Comparison of ENCODE assay signal across 17 cellular contexts in the genomic region with DNA sequence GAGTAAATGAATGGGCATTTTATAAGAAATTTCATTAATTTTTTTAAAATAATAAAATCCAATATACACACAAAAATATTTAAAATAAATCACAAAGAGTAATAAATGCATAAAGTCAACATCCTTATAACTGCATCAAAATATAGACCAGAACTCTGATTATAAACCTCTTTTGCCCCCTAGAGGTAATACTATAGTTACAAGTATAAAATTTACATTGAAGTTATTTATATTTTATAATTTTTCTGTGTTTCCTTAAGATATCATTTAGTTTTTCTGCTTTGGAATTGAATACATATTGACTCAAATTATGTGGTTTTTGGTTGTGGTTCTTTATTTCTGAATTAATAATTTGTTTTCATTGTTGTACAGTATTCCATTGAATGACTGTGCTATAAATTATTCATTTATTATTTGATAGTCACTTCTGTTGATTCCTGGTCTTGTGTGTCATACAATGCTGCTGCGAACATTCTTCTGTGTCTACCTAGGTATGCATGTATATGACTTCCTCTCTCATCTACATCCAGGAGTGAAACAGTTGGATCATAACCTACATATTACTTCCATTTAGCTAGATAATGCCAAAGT.
DNase-seq lines count a peak whose midpoint lies in the region; ATAC-seq and TF ChIP-seq lines count a peak whose summit lies in the region.
"Had no signal": no experiment of that assay in that cellular context is flagged by ENCODE, and none has a peak within 500 bp of the region (broad histone marks: within the 10 kb centered on the region; RNA-seq: fewer than 3 reads in every experiment).

No MANE protein-coding gene starts in this region.

- H3K27ac ChIP-seq in 22Rv1 (no peak overlapping the region), PC-9 (no peak overlapping the region)
- H3K27ac ChIP-seq: brain microvascular endothelial cell had no signal

- no peak overlapping the region for H3K4me3 Mint-ChIP-seq in activated CD4-positive, alpha-beta T cell treated with anti-CD3 and anti-CD28 coated beads, Interleukin-2, amount 10 ng/mL, durations not matched to agents 7 days and 5 days
- H3K4me3 Mint-ChIP-seq: stimulated activated naive CD8-positive, alpha-beta T cell treated with anti-CD3 and anti-CD28 coated beads, Interleukin-15, Interleukin-2, amounts not matched to agents 100 ng/mL and 50 ng/mL, for 24 hours; T-helper 2 cell treated with Interferon-gamma antibody and Interleukin-4, amounts not matched to agents 5 μg/mL and 100 μg/mL, for 36 hours had no signal

- H3K27ac Mint-ChIP-seq in activated CD4-positive, alpha-beta T cell treated with anti-CD3 and anti-CD28 coated beads, Interleukin-2, amount 10 ng/mL, durations not matched to agents 7 days and 5 days: no peak overlapping the region
- H3K27ac Mint-ChIP-seq: stimulated activated naive CD8-positive, alpha-beta T cell treated with anti-CD3 and anti-CD28 coated beads, Interleukin-15, Interleukin-2, amounts not matched to agents 100 ng/mL and 50 ng/mL, for 24 hours; T-helper 2 cell treated with Interferon-gamma antibody and Interleukin-4, amounts not matched to agents 5 μg/mL and 100 μg/mL, for 36 hours had no signal

- BruUV-seq in PC-9 (replicated peaks; lab: Mats Ljungman, UMichigan): no TSS peak

- H3K9me3 ChIP-seq in PC-9 (ENCODE audit: insufficient read depth, low read depth): no peaks in the 10 kb centered on the region

- no peak overlapping the region for H2AFZ ChIP-seq in PC-9

- DNase-seq in DMS114 treated with DMSO at 0.1 percent for 48 hours (lab: John Stamatoyannopoulos, UW; ENCODE audit: unreplicated experiment) (peak; percentile 4), PC-9 (no peak), fibroblast of pulmonary artery (ENCODE audit: low read depth) (no peak), GM19240 (ENCODE audit: insufficient read length, low spot score) (no peak), NCI-H1436 (lab: John Stamatoyannopoulos, UW) (no peak)
- DNase-seq in activated CD4-positive, alpha-beta T cell treated with anti-CD3 and anti-CD28 coated beads, Interleukin-2, amount 10 ng/mL, durations not matched to agents 7 days and 5 days: no peak
- DNase-seq: activated CD4-positive, alpha-beta T cell treated with anti-CD3 and anti-CD28 coated beads for 4 hours; activated naive CD4-positive, alpha-beta T cell treated with anti-CD3 and anti-CD28 coated beads, Interleukin-2, amount 50 U/mL, for 16 hours; brain microvascular endothelial cell; hypothalamus; left cardiac atrium; NCI-H1930; NCI-H748 treated with DMSO at 0.1 percent for 48 hours had no signal

- no peak for ATAC-seq in HG02884 (IDR thresholded peaks at IDR 0.05; ENCODE audit: unreplicated experiment)
- ATAC-seq: left cardiac atrium had no signal

- no peaks in the 10 kb centered on the region for H3K9me3 Mint-ChIP-seq in activated CD4-positive, alpha-beta T cell treated with anti-CD3 and anti-CD28 coated beads, Interleukin-2, amount 10 ng/mL, durations not matched to agents 7 days and 5 days
- H3K9me3 Mint-ChIP-seq: stimulated activated naive CD8-positive, alpha-beta T cell treated with anti-CD3 and anti-CD28 coated beads, Interleukin-15, Interleukin-2, amounts not matched to agents 100 ng/mL and 50 ng/mL, for 24 hours; T-helper 2 cell treated with Interferon-gamma antibody and Interleukin-4, amounts not matched to agents 5 μg/mL and 100 μg/mL, for 36 hours had no signal

- no peaks in the 10 kb centered on the region for H3K79me2 ChIP-seq in PC-9 (ENCODE audit: low read depth)

- intact Hi-C loops in PC-9 (cut with micrococcal nuclease; ENCODE audit: unreplicated experiment): no loop called here

- no peaks in the 10 kb centered on the region for H3K27me3 Mint-ChIP-seq in activated CD4-positive, alpha-beta T cell treated with anti-CD3 and anti-CD28 coated beads, Interleukin-2, amount 10 ng/mL, durations not matched to agents 7 days and 5 days
- H3K27me3 Mint-ChIP-seq: stimulated activated naive CD8-positive, alpha-beta T cell treated with anti-CD3 and anti-CD28 coated beads, Interleukin-15, Interleukin-2, amounts not matched to agents 100 ng/mL and 50 ng/mL, for 24 hours had no signal

- H3K36me3 ChIP-seq in PC-9 (ENCODE audit: low read depth): no peaks in the 10 kb centered on the region
- H3K36me3 ChIP-seq: brain microvascular endothelial cell had no signal

- no peak overlapping the region for H3K4me2 ChIP-seq in PC-9

- H3F3A ChIP-seq in PC-9 (ENCODE audit: insufficient read depth, low read depth): no peaks in the 10 kb centered on the region

- CTCF ChIA-PET in PC-9 (lab: Charles Lee): no interaction called here
- CTCF ChIA-PET in activated CD4-positive, alpha-beta T cell treated with anti-CD3 and anti-CD28 coated beads, Interleukin-2, amount 10 ng/mL, durations not matched to agents 7 days and 5 days (lab: Charles Lee): no interaction called here

- POLR2A ChIA-PET in PC-9 (lab: Charles Lee; ENCODE audit: unreplicated experiment): no interaction called here
- POLR2A ChIA-PET in activated CD4-positive, alpha-beta T cell treated with anti-CD3 and anti-CD28 coated beads, Interleukin-2, amount 10 ng/mL, durations not matched to agents 7 days and 5 days (lab: Charles Lee): no interaction called here

- no peaks in the 10 kb centered on the region for H3K9me2 ChIP-seq in PC-9 (ENCODE audit: insufficient read depth)

- H3K4me1 ChIP-seq in PC-9 (replicated peaks; ENCODE audit: insufficient read depth): no peaks in the 10 kb centered on the region

- H3K4me3 ChIP-seq in PC-9: no peak overlapping the region
- H3K4me3 ChIP-seq in fibroblast of pulmonary artery (replicated peaks; ENCODE audit: low read depth, low read length): no peak overlapping the region

- TF ChIP-seq CTCF in 22Rv1 (IDR thresholded peaks at IDR 0.05) (peak; percentile 49; the same call in 1 of the 2 replicates), PC-9 (conservative IDR thresholded peaks at IDR 0.05) (peak; percentile 57), fibroblast of pulmonary artery (IDR thresholded peaks at IDR 0.05; ENCODE audit: low read length, missing control alignments) (peak; percentile 4)

- no peaks in the 10 kb centered on the region for H3K36me3 Mint-ChIP-seq in activated CD4-positive, alpha-beta T cell treated with anti-CD3 and anti-CD28 coated beads, Interleukin-2, amount 10 ng/mL, durations not matched to agents 7 days and 5 days (ENCODE audit: low read depth)

- H4K20me1 ChIP-seq in PC-9 (ENCODE audit: insufficient read depth): no peaks in the 10 kb centered on the region

- no peaks in the 10 kb centered on the region for H3K4me1 Mint-ChIP-seq in activated CD4-positive, alpha-beta T cell treated with anti-CD3 and anti-CD28 coated beads, Interleukin-2, amount 10 ng/mL, durations not matched to agents 7 days and 5 days

- H3K27me3 ChIP-seq in PC-9 (ENCODE audit: insufficient read depth, low read depth): no peaks in the 10 kb centered on the region
- H3K27me3 ChIP-seq: brain microvascular endothelial cell had no signal

Comparison
In these comparisons a context has a peak if more than half of its experiments do, and no peak if none do; other contexts are left out.
1. CTCF ChIP-seq: peak in every context shown above with its lines; median percentile 57 in PC-9; 49 in 22Rv1; 4 in fibroblast of pulmonary artery.